ENCODE assay signal across 1 cellular context in the genomic region with DNA sequence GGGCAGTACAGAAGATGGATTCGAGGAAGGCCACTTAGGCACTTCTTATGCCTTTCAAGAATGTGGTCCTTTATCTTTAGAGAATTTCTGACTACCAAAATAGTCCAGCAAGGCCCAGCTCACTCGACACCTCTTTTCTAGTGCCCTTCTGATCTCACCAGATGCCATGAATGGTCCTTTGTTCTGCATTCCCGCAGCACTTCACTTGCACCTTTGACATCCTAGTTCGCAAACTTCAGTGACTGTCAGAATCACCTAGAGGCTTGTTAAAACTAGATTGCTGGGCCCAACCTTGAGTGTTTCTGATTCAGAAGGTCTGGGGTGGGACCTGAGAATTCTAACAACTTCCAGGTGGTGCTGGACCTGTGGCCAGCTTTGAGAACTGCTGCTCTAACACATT.
TF ChIP-seq lines count a peak whose summit lies in the region.

No MANE protein-coding gene starts in this region.

TF ChIP-seq in WTC11, 78 proteins besides CTCF, POLR2A, EP300 and RAD21 (continued from another document):
- TF ChIP-seq, protein P1, sequence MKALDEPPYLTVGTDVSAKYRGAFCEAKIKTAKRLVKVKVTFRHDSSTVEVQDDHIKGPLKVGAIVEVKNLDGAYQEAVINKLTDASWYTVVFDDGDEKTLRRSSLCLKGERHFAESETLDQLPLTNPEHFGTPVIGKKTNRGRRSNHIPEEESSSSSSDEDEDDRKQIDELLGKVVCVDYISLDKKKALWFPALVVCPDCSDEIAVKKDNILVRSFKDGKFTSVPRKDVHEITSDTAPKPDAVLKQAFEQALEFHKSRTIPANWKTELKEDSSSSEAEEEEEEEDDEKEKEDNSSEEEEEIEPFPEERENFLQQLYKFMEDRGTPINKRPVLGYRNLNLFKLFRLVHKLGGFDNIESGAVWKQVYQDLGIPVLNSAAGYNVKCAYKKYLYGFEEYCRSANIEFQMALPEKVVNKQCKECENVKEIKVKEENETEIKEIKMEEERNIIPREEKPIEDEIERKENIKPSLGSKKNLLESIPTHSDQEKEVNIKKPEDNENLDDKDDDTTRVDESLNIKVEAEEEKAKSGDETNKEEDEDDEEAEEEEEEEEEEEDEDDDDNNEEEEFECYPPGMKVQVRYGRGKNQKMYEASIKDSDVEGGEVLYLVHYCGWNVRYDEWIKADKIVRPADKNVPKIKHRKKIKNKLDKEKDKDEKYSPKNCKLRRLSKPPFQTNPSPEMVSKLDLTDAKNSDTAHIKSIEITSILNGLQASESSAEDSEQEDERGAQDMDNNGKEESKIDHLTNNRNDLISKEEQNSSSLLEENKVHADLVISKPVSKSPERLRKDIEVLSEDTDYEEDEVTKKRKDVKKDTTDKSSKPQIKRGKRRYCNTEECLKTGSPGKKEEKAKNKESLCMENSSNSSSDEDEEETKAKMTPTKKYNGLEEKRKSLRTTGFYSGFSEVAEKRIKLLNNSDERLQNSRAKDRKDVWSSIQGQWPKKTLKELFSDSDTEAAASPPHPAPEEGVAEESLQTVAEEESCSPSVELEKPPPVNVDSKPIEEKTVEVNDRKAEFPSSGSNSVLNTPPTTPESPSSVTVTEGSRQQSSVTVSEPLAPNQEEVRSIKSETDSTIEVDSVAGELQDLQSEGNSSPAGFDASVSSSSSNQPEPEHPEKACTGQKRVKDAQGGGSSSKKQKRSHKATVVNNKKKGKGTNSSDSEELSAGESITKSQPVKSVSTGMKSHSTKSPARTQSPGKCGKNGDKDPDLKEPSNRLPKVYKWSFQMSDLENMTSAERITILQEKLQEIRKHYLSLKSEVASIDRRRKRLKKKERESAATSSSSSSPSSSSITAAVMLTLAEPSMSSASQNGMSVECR (CRISPR knock-in tag; IDR thresholded peaks at IDR 0.05; ENCODE audit: borderline replicate concordance) = no peak
- TF ChIP-seq ZNF138 (CRISPR knock-in tag; conservative IDR thresholded peaks at IDR 0.05) = no peak
- TF ChIP-seq, protein P2, sequence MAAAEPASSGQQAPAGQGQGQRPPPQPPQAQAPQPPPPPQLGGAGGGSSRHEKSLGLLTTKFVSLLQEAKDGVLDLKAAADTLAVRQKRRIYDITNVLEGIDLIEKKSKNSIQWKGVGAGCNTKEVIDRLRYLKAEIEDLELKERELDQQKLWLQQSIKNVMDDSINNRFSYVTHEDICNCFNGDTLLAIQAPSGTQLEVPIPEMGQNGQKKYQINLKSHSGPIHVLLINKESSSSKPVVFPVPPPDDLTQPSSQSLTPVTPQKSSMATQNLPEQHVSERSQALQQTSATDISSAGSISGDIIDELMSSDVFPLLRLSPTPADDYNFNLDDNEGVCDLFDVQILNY (CRISPR knock-in tag; IDR thresholded peaks at IDR 0.05) = no peak
- TF ChIP-seq, protein P3, sequence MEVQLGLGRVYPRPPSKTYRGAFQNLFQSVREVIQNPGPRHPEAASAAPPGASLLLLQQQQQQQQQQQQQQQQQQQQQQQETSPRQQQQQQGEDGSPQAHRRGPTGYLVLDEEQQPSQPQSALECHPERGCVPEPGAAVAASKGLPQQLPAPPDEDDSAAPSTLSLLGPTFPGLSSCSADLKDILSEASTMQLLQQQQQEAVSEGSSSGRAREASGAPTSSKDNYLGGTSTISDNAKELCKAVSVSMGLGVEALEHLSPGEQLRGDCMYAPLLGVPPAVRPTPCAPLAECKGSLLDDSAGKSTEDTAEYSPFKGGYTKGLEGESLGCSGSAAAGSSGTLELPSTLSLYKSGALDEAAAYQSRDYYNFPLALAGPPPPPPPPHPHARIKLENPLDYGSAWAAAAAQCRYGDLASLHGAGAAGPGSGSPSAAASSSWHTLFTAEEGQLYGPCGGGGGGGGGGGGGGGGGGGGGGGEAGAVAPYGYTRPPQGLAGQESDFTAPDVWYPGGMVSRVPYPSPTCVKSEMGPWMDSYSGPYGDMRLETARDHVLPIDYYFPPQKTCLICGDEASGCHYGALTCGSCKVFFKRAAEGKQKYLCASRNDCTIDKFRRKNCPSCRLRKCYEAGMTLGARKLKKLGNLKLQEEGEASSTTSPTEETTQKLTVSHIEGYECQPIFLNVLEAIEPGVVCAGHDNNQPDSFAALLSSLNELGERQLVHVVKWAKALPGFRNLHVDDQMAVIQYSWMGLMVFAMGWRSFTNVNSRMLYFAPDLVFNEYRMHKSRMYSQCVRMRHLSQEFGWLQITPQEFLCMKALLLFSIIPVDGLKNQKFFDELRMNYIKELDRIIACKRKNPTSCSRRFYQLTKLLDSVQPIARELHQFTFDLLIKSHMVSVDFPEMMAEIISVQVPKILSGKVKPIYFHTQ (CRISPR knock-in tag; IDR thresholded peaks at IDR 0.05) = no peak
- TF ChIP-seq ZNF423 (CRISPR knock-in tag; IDR thresholded peaks at IDR 0.05) = no peak
- no peak for TF ChIP-seq KAT7 (CRISPR knock-in tag; IDR thresholded peaks at IDR 0.05; ENCODE audit: borderline replicate concordance)
